Comparison of ENCODE assay signal across 12 cellular contexts in the genomic region with DNA sequence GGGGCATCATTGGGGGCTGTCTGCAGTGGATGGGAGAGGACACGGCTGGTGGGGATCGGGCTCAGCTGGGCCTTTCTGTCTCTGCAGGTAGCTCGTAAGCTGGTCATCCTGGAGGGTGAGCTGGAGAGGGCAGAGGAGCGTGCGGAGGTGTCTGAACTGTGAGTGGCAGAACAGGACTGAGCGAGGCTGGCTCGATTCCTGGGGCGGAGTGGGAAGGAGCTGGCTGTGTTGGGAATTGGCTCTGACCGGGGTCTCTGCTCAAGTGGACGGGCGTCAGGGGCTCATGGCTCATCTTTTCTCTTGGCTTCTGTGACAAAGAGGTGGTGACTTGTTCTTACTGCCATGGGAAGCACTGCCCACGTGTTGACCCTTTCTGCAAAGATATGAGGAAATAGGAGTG. TPM values are rescaled to one million over a fixed set of nuclear protein-coding genes. Genes with fewer than 3 reads are reported as not detected.
DNase-seq lines count a peak whose midpoint lies in the region; TF ChIP-seq lines count a peak whose summit lies in the region.
"Had no signal": no experiment of that assay in that cellular context is flagged by ENCODE, and none has a peak within 500 bp of the region (broad histone marks: within the 10 kb centered on the region; RNA-seq: fewer than 3 reads in every experiment).

No MANE protein-coding gene starts in this region.

- no peak for DNase-seq in activated CD4-positive, alpha-beta T cell treated with anti-CD3 and anti-CD28 coated beads, Interleukin-2, amount 10 ng/mL, durations not matched to agents 24 days and 14 days
- DNase-seq in activated CD4-positive, alpha-beta T cell treated with anti-CD3 and anti-CD28 coated beads, Interleukin-2, amount 50 U/mL, for 4 hours, result no peak
- no peak for DNase-seq in RWPE1 (ENCODE audit: low spot score)
- DNase-seq in glutamatergic neuron, result no peak
- no peak for DNase-seq in smooth muscle cell (lab: John Stamatoyannopoulos, UW; ENCODE audit: unreplicated experiment)
- no peak for DNase-seq in amygdala (lab: John Stamatoyannopoulos, UW)
- no peak for DNase-seq in NCI-H146 treated with DMSO at 0.1 percent for 48 hours (lab: John Stamatoyannopoulos, UW; ENCODE audit: unreplicated experiment)
- no peak for DNase-seq in NCI-H2196 treated with DMSO at 0.1 percent for 48 hours (lab: John Stamatoyannopoulos, UW; ENCODE audit: unreplicated experiment)

- H4K20me1 ChIP-seq in smooth muscle cell (ENCODE audit: low read depth), result peaks cover 100% of the 10 kb centered on the region

- CTCF ChIA-PET in RWPE1 (lab: Yijun Ruan, JAX), result no interaction called here

- peak overlapping the region; percentile 32 for H3K27ac Mint-ChIP-seq in activated CD4-positive, alpha-beta T cell treated with anti-CD3 and anti-CD28 coated beads, Interleukin-2, amount 10 ng/mL, durations not matched to agents 24 days and 14 days
- peak overlapping the region; percentile 70 for H3K27ac Mint-ChIP-seq in glutamatergic neuron (ENCODE audit: unreplicated experiment)

- H3K27ac ChIP-seq in RWPE1 (peak overlapping the region; percentile 39), smooth muscle cell (ENCODE audit: low read depth) (peak overlapping the region; percentile 12)

- no peaks in the 10 kb centered on the region for H3K9me3 ChIP-seq in smooth muscle cell (replicated peaks; ENCODE audit: low read depth)
- H3K9me3 ChIP-seq: HAP-1 had no signal

- no peaks in the 10 kb centered on the region for H3K4me1 ChIP-seq in smooth muscle cell (ENCODE audit: low read depth)
- H3K4me1 ChIP-seq: HAP-1 had no signal

- H3K9ac ChIP-seq in smooth muscle cell (ENCODE audit: low read depth), result no peak overlapping the region

- TF ChIP-seq CTCF in RWPE1 (conservative IDR thresholded peaks at IDR 0.05; ENCODE audit: low read depth), result no peak
- no peak for TF ChIP-seq CTCF in glutamatergic neuron (IDR thresholded peaks at IDR 0.05; ENCODE audit: partially characterized antibody, unreplicated experiment)
- no peak for TF ChIP-seq CTCF in smooth muscle cell (IDR thresholded peaks at IDR 0.05; ENCODE audit: borderline replicate concordance, insufficient read depth, poor library complexity, severe bottlenecking)

- peaks cover 94% of the 10 kb centered on the region for H3K79me2 ChIP-seq in smooth muscle cell (ENCODE audit: low read depth)

- peaks cover 39% of the 10 kb centered on the region for H3K36me3 ChIP-seq in smooth muscle cell (ENCODE audit: low read depth)

- H3K27me3 Mint-ChIP-seq in activated CD4-positive, alpha-beta T cell treated with anti-CD3 and anti-CD28 coated beads, Interleukin-2, amount 10 ng/mL, durations not matched to agents 24 days and 14 days, result no peaks in the 10 kb centered on the region
- peaks cover 6% of the 10 kb centered on the region for H3K27me3 Mint-ChIP-seq in glutamatergic neuron (ENCODE audit: unreplicated experiment)
- H3K27me3 Mint-ChIP-seq: memory B cell had no signal

- H3K4me3 ChIP-seq in smooth muscle cell, result no peak overlapping the region
- H3K4me3 ChIP-seq: HAP-1 had no signal

- H3K27me3 ChIP-seq in smooth muscle cell (ENCODE audit: low read depth), result no peaks in the 10 kb centered on the region

- H2AFZ ChIP-seq in smooth muscle cell (ENCODE audit: low read depth), result no peak overlapping the region

- H3F3A ChIP-seq in smooth muscle cell (ENCODE audit: low read depth), result peaks cover 87% of the 10 kb centered on the region

- 94% methylated on average over 12 of the region's 12 CpGs for WGBS in smooth muscle cell (ENCODE audit: low lambda C conversion rate)

- peaks cover 47% of the 10 kb centered on the region for H3K4me1 Mint-ChIP-seq in activated CD4-positive, alpha-beta T cell treated with anti-CD3 and anti-CD28 coated beads, Interleukin-2, amount 10 ng/mL, durations not matched to agents 24 days and 14 days
- peaks cover 16% of the 10 kb centered on the region for H3K4me1 Mint-ChIP-seq in glutamatergic neuron (ENCODE audit: low read depth, unreplicated experiment)

- H3K4me3 Mint-ChIP-seq in activated CD4-positive, alpha-beta T cell treated with anti-CD3 and anti-CD28 coated beads, Interleukin-2, amount 10 ng/mL, durations not matched to agents 24 days and 14 days, result no peak overlapping the region
- H3K4me3 Mint-ChIP-seq in glutamatergic neuron (ENCODE audit: unreplicated experiment), result no peak overlapping the region
- H3K4me3 Mint-ChIP-seq: memory B cell had no signal

- POLR2A ChIA-PET in RWPE1 (lab: Yijun Ruan, JAX; ENCODE audit: low non-redundant PET), result no interaction called here

- no peaks in the 10 kb centered on the region for H3K9me3 Mint-ChIP-seq in activated CD4-positive, alpha-beta T cell treated with anti-CD3 and anti-CD28 coated beads, Interleukin-2, amount 10 ng/mL, durations not matched to agents 24 days and 14 days
- peaks cover 18% of the 10 kb centered on the region for H3K9me3 Mint-ChIP-seq in glutamatergic neuron (ENCODE audit: unreplicated experiment)
- H3K9me3 Mint-ChIP-seq: memory B cell; T-helper 2 cell treated with Interferon-gamma antibody and Interleukin-4, amounts not matched to agents 5 μg/mL and 100 μg/mL, for 36 hours had no signal

- intact Hi-C loops in activated CD4-positive, alpha-beta T cell treated with anti-CD3 and anti-CD28 coated beads, Interleukin-2, amount 10 ng/mL, durations not matched to agents 24 days and 14 days (cut with micrococcal nuclease), result no loop called here

- no peak overlapping the region for H3K4me2 ChIP-seq in smooth muscle cell

- H3K36me3 Mint-ChIP-seq in activated CD4-positive, alpha-beta T cell treated with anti-CD3 and anti-CD28 coated beads, Interleukin-2, amount 10 ng/mL, durations not matched to agents 24 days and 14 days (ENCODE audit: low read depth), result peaks cover 84% of the 10 kb centered on the region
- H3K36me3 Mint-ChIP-seq in glutamatergic neuron (ENCODE audit: unreplicated experiment), result peaks cover 12% of the 10 kb centered on the region

RNA-seq across cellular contexts. Expression of a gene that starts 11.6 kb away (rescaled TPM):
- total RNA-seq in activated CD4-positive, alpha-beta T cell treated with anti-CD3 and anti-CD28 coated beads, Interleukin-2, amount 10 ng/mL, durations not matched to agents 24 days and 14 days, result 283 and 291 TPM in 2 replicates
- 310 TPM for total RNA-seq in glutamatergic neuron (ENCODE audit: unreplicated experiment)
- total RNA-seq in smooth muscle cell, result 1,074 and 1,158 TPM in 2 replicates
- polyA plus RNA-seq in smooth muscle cell, result 921 and 1,070 TPM in 2 replicates

RNA-seq across cellular contexts. Expression of a gene that starts 23.7 kb away (rescaled TPM):
- 227 and 247 TPM in 2 replicates for total RNA-seq in activated CD4-positive, alpha-beta T cell treated with anti-CD3 and anti-CD28 coated beads, Interleukin-2, amount 10 ng/mL, durations not matched to agents 24 days and 14 days
- 58.9 TPM for total RNA-seq in glutamatergic neuron (ENCODE audit: unreplicated experiment)
- 47.3 and 60.2 TPM in 2 replicates for total RNA-seq in smooth muscle cell
- polyA plus RNA-seq in smooth muscle cell, result 90.5 and 96.0 TPM in 2 replicates

RNA-seq across cellular contexts. Expression of a gene that starts 55.5 kb away (rescaled TPM):
- total RNA-seq in activated CD4-positive, alpha-beta T cell treated with anti-CD3 and anti-CD28 coated beads, Interleukin-2, amount 10 ng/mL, durations not matched to agents 24 days and 14 days, result 22.7 and 23.1 TPM in 2 replicates
- total RNA-seq in glutamatergic neuron (ENCODE audit: unreplicated experiment) (not detected), smooth muscle cell (0.22 TPM in 1 of 2 replicates, not detected in the other)
- 0.07 and 0.17 TPM in 2 replicates for polyA plus RNA-seq in smooth muscle cell
- total RNA-seq: A172 had no signal

Comparison
In these comparisons a context has a peak if more than half of its experiments do, and no peak if none do; other contexts are left out.
1. RNA of a gene that starts 55.5 kb away (total RNA-seq): 22.7 to 23.1 TPM in activated CD4-positive, alpha-beta T cell treated with anti-CD3 and anti-CD28 coated beads, Interleukin-2, amount 10 ng/mL, durations not matched to agents 24 days and 14 days; not detected in glutamatergic neuron (single experiment) and 0.22 TPM in smooth muscle cell; every median in the first group is over 10 times any median in the second.